In genomic region chr22:41949297-41949965, GRCh38 we compare ENCODE assay signal across 19 cellular contexts. TPM values are rescaled to one million over a fixed set of nuclear protein-coding genes. Genes with fewer than 3 reads are reported as not detected.
DNase-seq lines count a peak whose midpoint lies in the region; FAIRE-seq and TF ChIP-seq lines count a peak whose summit lies in the region.
"Had no signal": no experiment of that assay in that cellular context is flagged by ENCODE, and none has a peak within 500 bp of the region (broad histone marks: within the 10 kb centered on the region; RNA-seq: fewer than 3 reads in every experiment).

No MANE protein-coding gene starts in this region.

- no peak overlapping the region for H3K23ac ChIP-seq in trophoblast cell (ENCODE audit: low read length)

- no peaks in the 10 kb centered on the region for H3K9me3 ChIP-seq in OCI-LY7 (ENCODE audit: low read length)
- H3K9me3 ChIP-seq in trophoblast cell (ENCODE audit: insufficient read depth, low read depth, low read length) = no peaks in the 10 kb centered on the region
- H3K9me3 ChIP-seq: Caco-2, gastroesophageal sphincter, lower lobe of right lung had no signal

- H3K79me2 ChIP-seq in OCI-LY7 (ENCODE audit: insufficient read depth, low read depth, low read length) (peaks cover 50% of the 10 kb centered on the region), trophoblast cell (ENCODE audit: control insufficient read depth, insufficient read depth, low read length, poor library complexity) (no peaks in the 10 kb centered on the region)

- intact Hi-C loops in activated CD4-positive, alpha-beta memory T cell treated with anti-CD3 and anti-CD28 coated beads for 36 hours (cut with micrococcal nuclease) = loop anchor here (5.0 kb wide), 2 partner anchors 123 to 493 kb away; partner anchors contain the start of genes NAGA and PHETA2
- intact Hi-C loops in OCI-LY7 (cut with micrococcal nuclease; ENCODE audit: unreplicated experiment) = loop anchor here (5.0 kb wide), 1 partner anchor 493 kb away; no protein-coding TSS in a partner anchor

- peak overlapping the region; percentile 35 for H3K4me3 Mint-ChIP-seq in activated CD4-positive, alpha-beta memory T cell treated with anti-CD3 and anti-CD28 coated beads for 36 hours
- H3K4me3 Mint-ChIP-seq in activated CD4-positive, alpha-beta memory T cell treated with anti-CD3 and anti-CD28 coated beads, Interleukin-2, amount 10 ng/mL, durations not matched to agents 7 days and 5 days = no peak overlapping the region
- H3K4me3 Mint-ChIP-seq: naive thymus-derived CD8-positive, alpha-beta T cell had no signal

- H3K4me3 ChIP-seq in OCI-LY7 (ENCODE audit: low read depth, low read length, poor library complexity, severe bottlenecking) = peak overlapping the region; percentile 94
- H3K4me3 ChIP-seq in trophoblast cell (ENCODE audit: low read depth, low read length) = no peak overlapping the region
- H3K4me3 ChIP-seq: gastroesophageal sphincter, lower lobe of right lung had no signal

- POLR2A ChIA-PET in activated CD4-positive, alpha-beta memory T cell treated with anti-CD3 and anti-CD28 coated beads for 36 hours (lab: Charles Lee) = interaction anchor here (1.4 kb wide), 1 partner anchor 118 kb away, joined by 4 read pairs; no protein-coding TSS in a partner anchor
- POLR2A ChIA-PET in activated CD4-positive, alpha-beta memory T cell treated with anti-CD3 and anti-CD28 coated beads, Interleukin-2, amount 10 ng/mL, durations not matched to agents 7 days and 5 days (lab: Charles Lee) = no interaction called here
- POLR2A ChIA-PET in OCI-LY7 (lab: Charles Lee) = interaction anchor here (0.6 to 1.0 kb wide), 4 partner anchors 13 to 278 kb away, joined by 3 read pairs; no protein-coding TSS in a partner anchor

- H4K12ac ChIP-seq in trophoblast cell (ENCODE audit: low read depth, low read length) = no peak overlapping the region

- H3K9me2 ChIP-seq in OCI-LY7 (ENCODE audit: insufficient read depth, low read length) = no peaks in the 10 kb centered on the region

- H2BK12ac ChIP-seq in trophoblast cell (ENCODE audit: low read length) = no peak overlapping the region

- DNase-seq in activated CD4-positive, alpha-beta memory T cell treated with anti-CD3 and anti-CD28 coated beads for 36 hours = no peak
- no peak for DNase-seq in activated CD4-positive, alpha-beta memory T cell treated with anti-CD3 and anti-CD28 coated beads, Interleukin-2, amount 10 ng/mL, durations not matched to agents 7 days and 5 days
- DNase-seq in GM18507 (ENCODE audit: extremely low spot score, insufficient read length, low read depth) (no peak), OCI-LY7 (ENCODE audit: low spot score) (peak; percentile 31), trophoblast cell (no peak), inferior parietal cortex (ENCODE audit: extremely low spot score) (no peak), KG1 (lab: John Stamatoyannopoulos, UW) (no peak), foreskin melanocyte (no peak)
- DNase-seq: Caco-2; lower lobe of right lung; naive thymus-derived CD8-positive, alpha-beta T cell; NCI-H1694; NCI-H748 treated with DMSO at 0.1 percent for 48 hours; retina had no signal

- no peak overlapping the region for H3K9ac ChIP-seq in trophoblast cell (ENCODE audit: low read length)

- H3K4me2 ChIP-seq in OCI-LY7 (ENCODE audit: low read length) (peak overlapping the region; percentile 88), trophoblast cell (ENCODE audit: low read length) (no peak overlapping the region)

- H4K20me1 ChIP-seq in OCI-LY7 (ENCODE audit: insufficient read depth, low read length) = no peaks in the 10 kb centered on the region

- H2AFZ ChIP-seq in OCI-LY7 (ENCODE audit: low read length) = no peak overlapping the region
- H2AFZ ChIP-seq in trophoblast cell (ENCODE audit: insufficient read depth, low read length, poor library complexity) = no peak overlapping the region

- peaks cover 67% of the 10 kb centered on the region for H3K4me1 ChIP-seq in OCI-LY7 (ENCODE audit: insufficient read depth, low read length, poor library complexity, severe bottlenecking)
- H3K4me1 ChIP-seq in trophoblast cell (ENCODE audit: control insufficient read depth in 1 of 2, insufficient read depth in 2 of 2, low read length in 2 of 2) = peaks cover 8% of the 10 kb centered on the region in 2 experiments

- H3K18ac ChIP-seq in trophoblast cell (ENCODE audit: low read length) = no peak overlapping the region

- no peak overlapping the region for H4K91ac ChIP-seq in trophoblast cell (ENCODE audit: low read depth, low read length)

- no peak overlapping the region for H2BK5ac ChIP-seq in trophoblast cell (ENCODE audit: low read depth, low read length, poor library complexity)

- no peak overlapping the region for H4K8ac ChIP-seq in trophoblast cell (ENCODE audit: low read depth, low read length)

- H3K4me1 Mint-ChIP-seq in activated CD4-positive, alpha-beta memory T cell treated with anti-CD3 and anti-CD28 coated beads for 36 hours (ENCODE audit: low read depth) = peaks cover 31% of the 10 kb centered on the region
- H3K4me1 Mint-ChIP-seq in activated CD4-positive, alpha-beta memory T cell treated with anti-CD3 and anti-CD28 coated beads, Interleukin-2, amount 10 ng/mL, durations not matched to agents 7 days and 5 days = peaks cover 34% of the 10 kb centered on the region

- no peak overlapping the region for H2BK120ac ChIP-seq in trophoblast cell (ENCODE audit: insufficient read depth, low read length, poor library complexity)

- H3K4ac ChIP-seq in trophoblast cell (ENCODE audit: low read depth, low read length) = no peak overlapping the region

- H3K36me3 ChIP-seq in OCI-LY7 (ENCODE audit: insufficient read depth, low read length) = peaks cover 21% of the 10 kb centered on the region
- peaks cover 3% of the 10 kb centered on the region in 2 experiments for H3K36me3 ChIP-seq in trophoblast cell (ENCODE audit: control insufficient read depth in 1 of 2, insufficient read depth in 2 of 2, low read length in 2 of 2)
- H3K36me3 ChIP-seq: gastroesophageal sphincter, lower lobe of right lung had no signal

- H2AK5ac ChIP-seq in trophoblast cell (ENCODE audit: low read length) = peak overlapping the region; percentile 26

- H3K27ac ChIP-seq in OCI-LY7 (ENCODE audit: low read depth, low read length, poor library complexity, severe bottlenecking) (peak overlapping the region; percentile 56), trophoblast cell (ENCODE audit: low read depth, low read length) (no peak overlapping the region)
- H3K27ac ChIP-seq: gastroesophageal sphincter, lower lobe of right lung had no signal

- H3K27me3 Mint-ChIP-seq in activated CD4-positive, alpha-beta memory T cell treated with anti-CD3 and anti-CD28 coated beads for 36 hours = no peaks in the 10 kb centered on the region
- no peaks in the 10 kb centered on the region for H3K27me3 Mint-ChIP-seq in activated CD4-positive, alpha-beta memory T cell treated with anti-CD3 and anti-CD28 coated beads, Interleukin-2, amount 10 ng/mL, durations not matched to agents 7 days and 5 days

- H3K9me3 Mint-ChIP-seq in activated CD4-positive, alpha-beta memory T cell treated with anti-CD3 and anti-CD28 coated beads for 36 hours = no peaks in the 10 kb centered on the region
- H3K9me3 Mint-ChIP-seq in activated CD4-positive, alpha-beta memory T cell treated with anti-CD3 and anti-CD28 coated beads, Interleukin-2, amount 10 ng/mL, durations not matched to agents 7 days and 5 days = no peaks in the 10 kb centered on the region
- H3K9me3 Mint-ChIP-seq: naive thymus-derived CD8-positive, alpha-beta T cell had no signal

- no peak overlapping the region for H3K14ac ChIP-seq in trophoblast cell (ENCODE audit: low read length)

- H3K27me3 ChIP-seq in trophoblast cell (ENCODE audit: insufficient read depth, low read length) = no peaks in the 10 kb centered on the region

- peaks cover 16% of the 10 kb centered on the region for H3K36me3 Mint-ChIP-seq in activated CD4-positive, alpha-beta memory T cell treated with anti-CD3 and anti-CD28 coated beads for 36 hours
- peaks cover 15% of the 10 kb centered on the region for H3K36me3 Mint-ChIP-seq in activated CD4-positive, alpha-beta memory T cell treated with anti-CD3 and anti-CD28 coated beads, Interleukin-2, amount 10 ng/mL, durations not matched to agents 7 days and 5 days (ENCODE audit: low read depth)
- H3K36me3 Mint-ChIP-seq: naive thymus-derived CD8-positive, alpha-beta T cell had no signal

- no TSS peak for BruUV-seq in OCI-LY7 (replicated peaks; lab: Mats Ljungman, UMichigan)

- H3K27ac Mint-ChIP-seq in activated CD4-positive, alpha-beta memory T cell treated with anti-CD3 and anti-CD28 coated beads for 36 hours = peak overlapping the region; percentile 74
- H3K27ac Mint-ChIP-seq in activated CD4-positive, alpha-beta memory T cell treated with anti-CD3 and anti-CD28 coated beads, Interleukin-2, amount 10 ng/mL, durations not matched to agents 7 days and 5 days = no peak overlapping the region
- H3K27ac Mint-ChIP-seq: naive thymus-derived CD8-positive, alpha-beta T cell had no signal

- peaks cover 6% of the 10 kb centered on the region for H3K79me1 ChIP-seq in trophoblast cell (ENCODE audit: low read length)

- CTCF ChIA-PET in activated CD4-positive, alpha-beta memory T cell treated with anti-CD3 and anti-CD28 coated beads for 36 hours (lab: Charles Lee) = interaction anchor here (1.0 to 3.7 kb wide), 3 partner anchors 9 to 252 kb away, joined by 5 to 12 read pairs (median 7); no protein-coding TSS in a partner anchor
- CTCF ChIA-PET in activated CD4-positive, alpha-beta memory T cell treated with anti-CD3 and anti-CD28 coated beads, Interleukin-2, amount 10 ng/mL, durations not matched to agents 7 days and 5 days (lab: Charles Lee) = interaction anchor here (0.6 to 1.6 kb wide), 2 partner anchors 9 to 93 kb away, joined by 4 to 5 read pairs; no protein-coding TSS in a partner anchor
- CTCF ChIA-PET in OCI-LY7 (lab: Charles Lee; ENCODE audit: unreplicated experiment) = no interaction called here

- no peak for TF ChIP-seq CTCF in OCI-LY7 (conservative IDR thresholded peaks at IDR 0.05; ENCODE audit: low read length)

- FAIRE-seq in GM18507 (lab: Jason Lieb, UNC) = peak; percentile 87
- FAIRE-seq: colon had no signal

- no CpG with 5 or more reads among the region's 7 CpGs for WGBS in trophoblast cell (ENCODE audit: extremely low coverage, insufficient coverage, insufficient read length)

RNA-seq across cellular contexts. Expression of gene CENPM, which starts 2.5 kb away (rescaled TPM):
- total RNA-seq in activated CD4-positive, alpha-beta memory T cell treated with anti-CD3 and anti-CD28 coated beads for 36 hours = 100 to 1,000 TPM in 1 of 2 experiments, 10 to 100 TPM in 1; 99.9 to 106 TPM
- 10 to 100 TPM; 71.8 to 81.2 TPM for total RNA-seq in activated CD4-positive, alpha-beta memory T cell treated with anti-CD3 and anti-CD28 coated beads, Interleukin-2, amount 10 ng/mL, durations not matched to agents 7 days and 5 days
- 347 and 354 TPM in 2 replicates for total RNA-seq in OCI-LY7 (2014; rRNA removed; shearing (Covaris generic))
- total RNA-seq in OCI-LY7 (2022) = 189 and 217 TPM in 2 replicates
- polyA plus RNA-seq in trophoblast cell (2013) = 17.4 and 17.7 TPM in 2 replicates

RNA-seq across cellular contexts. Expression of gene SEPTIN3, which starts 19.8 kb away (rescaled TPM):
- 1 to 10 TPM; 2.2 to 2.8 TPM for total RNA-seq in activated CD4-positive, alpha-beta memory T cell treated with anti-CD3 and anti-CD28 coated beads for 36 hours
- 1 to 10 TPM; 2.8 to 3.2 TPM for total RNA-seq in activated CD4-positive, alpha-beta memory T cell treated with anti-CD3 and anti-CD28 coated beads, Interleukin-2, amount 10 ng/mL, durations not matched to agents 7 days and 5 days
- total RNA-seq in OCI-LY7 (2014; rRNA removed; shearing (Covaris generic)) = 0.46 and 1.1 TPM in 2 replicates
- total RNA-seq in OCI-LY7 (2022) = 1.9 and 2.1 TPM in 2 replicates
- polyA plus RNA-seq in trophoblast cell (2013) = 4.4 TPM in 2 replicates
- total RNA-seq: LHCN-M2 had no signal
- polyA plus RNA-seq: naive thymus-derived CD8-positive, alpha-beta T cell had no signal

RNA-seq across cellular contexts. Expression of gene TNFRSF13C, which starts 22.8 kb away (rescaled TPM):
- 1 to 10 TPM; 3.2 to 5.0 TPM for total RNA-seq in activated CD4-positive, alpha-beta memory T cell treated with anti-CD3 and anti-CD28 coated beads for 36 hours
- 1 to 10 TPM; 2.3 to 2.6 TPM for total RNA-seq in activated CD4-positive, alpha-beta memory T cell treated with anti-CD3 and anti-CD28 coated beads, Interleukin-2, amount 10 ng/mL, durations not matched to agents 7 days and 5 days
- total RNA-seq in OCI-LY7 (2014; rRNA removed; shearing (Covaris generic)) = 10.9 and 21.3 TPM in 2 replicates
- 65.0 and 67.8 TPM in 2 replicates for total RNA-seq in OCI-LY7 (2022)
- 0.36 and 0.38 TPM in 2 replicates for polyA plus RNA-seq in trophoblast cell (2013)
- total RNA-seq: RPMI7951 had no signal

RNA-seq across cellular contexts. Expression of gene SHISA8, which starts 34.6 kb away (rescaled TPM):
- 1 to 10 TPM in 1 of 2 experiments, under 1 TPM in 1; 0.97 to 1.1 TPM for total RNA-seq in activated CD4-positive, alpha-beta memory T cell treated with anti-CD3 and anti-CD28 coated beads for 36 hours
- total RNA-seq in activated CD4-positive, alpha-beta memory T cell treated with anti-CD3 and anti-CD28 coated beads, Interleukin-2, amount 10 ng/mL, durations not matched to agents 7 days and 5 days = not detected
- not detected in 2 replicates for total RNA-seq in OCI-LY7 (2014; rRNA removed; shearing (Covaris generic))
- 0.61 and 0.74 TPM in 2 replicates for total RNA-seq in OCI-LY7 (2022)
- polyA plus RNA-seq in trophoblast cell (2013) = 0.31 and 0.43 TPM in 2 replicates
- total RNA-seq: gastroesophageal sphincter, LHCN-M2, lower lobe of right lung, RPMI7951 had no signal
- polyA plus RNA-seq: AG04450; naive thymus-derived CD8-positive, alpha-beta T cell had no signal
